8 cellular contexts compared by ENCODE assay signal in the genomic region with DNA sequence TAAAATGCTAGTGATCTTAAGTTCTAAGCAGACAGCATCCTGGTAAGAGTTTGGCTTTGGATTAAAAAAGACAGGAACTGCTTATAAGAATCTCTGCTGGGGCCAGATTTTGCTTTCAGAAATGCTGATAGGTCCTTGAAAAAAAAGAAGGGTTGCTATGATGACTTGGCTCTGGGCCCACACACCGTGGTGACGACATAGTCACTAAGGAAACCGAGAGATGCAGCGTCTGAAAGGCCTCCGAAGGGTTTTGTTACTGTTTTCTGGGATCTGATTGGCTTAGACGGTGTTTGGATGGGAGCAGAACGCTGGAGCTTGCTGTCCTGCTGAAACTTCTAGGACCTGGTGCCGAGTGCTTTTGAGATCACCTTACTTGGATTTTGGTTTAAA. TPM values are rescaled to one million over a fixed set of nuclear protein-coding genes. Genes with fewer than 3 reads are reported as not detected.
DNase-seq lines count a peak whose midpoint lies in the region; ATAC-seq and TF ChIP-seq lines count a peak whose summit lies in the region.

No MANE protein-coding gene starts in this region.

- no peaks in the 10 kb centered on the region for H3K27me3 Mint-ChIP-seq in naive thymus-derived CD4-positive, alpha-beta T cell

- H3K9me3 ChIP-seq in naive thymus-derived CD4-positive, alpha-beta T cell (ENCODE audit: control insufficient read depth in 2 of 3, low read length in 3 of 3): no peaks in the 10 kb centered on the region

- peaks cover 0 to 18% (median 2%) of the 10 kb centered on the region in 5 donors for H3K36me3 Mint-ChIP-seq in naive thymus-derived CD4-positive, alpha-beta T cell

- H3K27ac ChIP-seq in naive thymus-derived CD4-positive, alpha-beta T cell (ENCODE audit: low read depth, low read length): peak overlapping the region; percentile 92

- H3K9me3 Mint-ChIP-seq in naive thymus-derived CD4-positive, alpha-beta T cell: no peaks in the 10 kb centered on the region

- H3K4me1 ChIP-seq in naive thymus-derived CD4-positive, alpha-beta T cell (ENCODE audit: control insufficient read depth in 2 of 2, insufficient read depth in 2 of 2, low read length in 2 of 2): peaks cover 32 to 59% of the 10 kb centered on the region in 2 donors

- DNase-seq in DMS 273 (lab: John Stamatoyannopoulos, UW; ENCODE audit: unreplicated experiment) (peak; percentile 90), HEK293T (ENCODE audit: extremely low spot score) (peak; percentile 70), NCI-H524 (lab: John Stamatoyannopoulos, UW) (peak; percentile 29 to 79), epidermal melanocyte (ENCODE audit: insufficient read length, low spot score) (peak; percentile 59), HuH-7.5 (ENCODE audit: low spot score) (no peak)
- DNase-seq in activated CD8-positive, alpha-beta memory T cell treated with anti-CD3 and anti-CD28 coated beads, Interleukin-2, amount 50 U/mL, for 48 hours: peak; percentile 86
- peak; percentile 72 to 98 (median 96) for DNase-seq in naive thymus-derived CD4-positive, alpha-beta T cell
- peak; percentile 77 to 86 for DNase-seq in stimulated activated CD8-positive, alpha-beta memory T cell treated with anti-CD3 and anti-CD28 coated beads, Interleukin-7, amount 100 ng/mL, for 4 hours (ENCODE audit: low read depth in 2 of 2)

- POLR2A ChIA-PET in HEK293T (lab: Yijun Ruan, JAX): no interaction called here
- POLR2A ChIA-PET in naive thymus-derived CD4-positive, alpha-beta T cell (lab: Charles Lee): interaction anchor here (1.0 to 1.8 kb wide), 7 partner anchors 8 to 145 kb away, joined by 3 to 7 read pairs (median 5); a partner anchor contains a TSS

- H3K27ac Mint-ChIP-seq in naive thymus-derived CD4-positive, alpha-beta T cell: peak overlapping the region; percentile 98 to 100 (median 99)

- intact Hi-C loops in naive thymus-derived CD4-positive, alpha-beta T cell (cut with micrococcal nuclease): loop anchor here (1.0 to 5.0 kb wide), 14 partner anchors 9 to 717 kb away; a partner anchor contains a TSS

- ATAC-seq in naive thymus-derived CD4-positive, alpha-beta T cell: peak; percentile 79

- peak overlapping the region; percentile 72 to 88 (median 85) for H3K4me3 Mint-ChIP-seq in naive thymus-derived CD4-positive, alpha-beta T cell

- peaks cover 32 to 100% (median 90%) of the 10 kb centered on the region in 7 donors for H3K4me1 Mint-ChIP-seq in naive thymus-derived CD4-positive, alpha-beta T cell

- H3K4me3 ChIP-seq in naive thymus-derived CD4-positive, alpha-beta T cell (ENCODE audit: low read length): peak overlapping the region; percentile 49

- H3K36me3 ChIP-seq in naive thymus-derived CD4-positive, alpha-beta T cell (ENCODE audit: control insufficient read depth in 2 of 3, insufficient read depth in 3 of 3, low read length in 3 of 3): peaks cover 4 to 13% (median 8%) of the 10 kb centered on the region in 3 experiments

- CTCF ChIA-PET in HEK293T (lab: Yijun Ruan, JAX): no interaction called here
- CTCF ChIA-PET in naive thymus-derived CD4-positive, alpha-beta T cell (lab: Charles Lee): interaction anchor here (0.5 to 1.7 kb wide), 3 partner anchors 21 to 119 kb away, joined by 3 to 4 read pairs (median 3); no protein-coding TSS in a partner anchor

- no peaks in the 10 kb centered on the region for H3K27me3 ChIP-seq in naive thymus-derived CD4-positive, alpha-beta T cell (ENCODE audit: control insufficient read depth in 2 of 2, insufficient read depth in 2 of 2, low read length in 2 of 2)

TF ChIP-seq in HEK293T, 16 proteins besides CTCF, POLR2A, EP300 and RAD21:
- TF ChIP-seq HDGF (IDR thresholded peaks at IDR 0.05; ENCODE audit: borderline replicate concordance) (no peak), ZNF384 (IDR thresholded peaks at IDR 0.05) (0 out of 2 replicates have a peak, but pooled peaks have one; percentile 28), LEF1 (IDR thresholded peaks at IDR 0.05; ENCODE audit: borderline replicate concordance) (no peak), FOXK2 (IDR thresholded peaks at IDR 0.05) (no peak)

RNA-seq across cellular contexts. Expression of a gene that starts 8.4 kb away (rescaled TPM):
- total RNA-seq in naive thymus-derived CD4-positive, alpha-beta T cell: 100 to 1,000 TPM in 4 of 5 experiments, 10 to 100 TPM in 1; 61.3 to 216 (median 111) TPM
- polyA plus RNA-seq in naive thymus-derived CD4-positive, alpha-beta T cell: 10 to 100 TPM; 54.0 to 81.6 TPM

RNA-seq across cellular contexts. Expression of a gene that starts 33.4 kb away (rescaled TPM):
- under 1 TPM in 1 of 5 experiments, not detected in 4; 0.61 TPM for total RNA-seq in naive thymus-derived CD4-positive, alpha-beta T cell
- under 1 TPM in 1 of 2 donors, not detected in 1; 0.25 TPM for polyA plus RNA-seq in naive thymus-derived CD4-positive, alpha-beta T cell
